23 cellular contexts compared by ENCODE assay signal in the genomic region with DNA sequence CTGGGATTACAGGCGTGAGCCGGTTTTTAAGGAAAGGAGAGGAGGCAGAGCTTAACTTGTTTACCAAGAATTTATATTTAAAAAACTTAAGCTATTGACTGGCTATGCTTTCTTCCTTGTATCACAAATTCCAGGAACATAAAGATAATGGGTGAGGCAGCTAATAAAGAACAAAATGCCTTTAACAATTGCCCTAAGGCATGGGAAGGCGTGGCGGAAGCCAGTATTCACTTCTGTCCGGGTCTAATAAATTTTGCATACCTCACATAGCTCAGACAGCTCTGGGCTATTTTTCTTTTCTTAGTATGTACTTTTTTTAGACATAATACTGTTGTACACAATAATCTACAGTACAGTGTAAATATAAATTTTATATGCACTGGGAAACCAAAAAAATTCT. TPM values are rescaled to one million over a fixed set of nuclear protein-coding genes. Genes with fewer than 3 reads are reported as not detected.
DNase-seq lines count a peak whose midpoint lies in the region; ATAC-seq and TF ChIP-seq lines count a peak whose summit lies in the region.
"Had no signal": no experiment of that assay in that cellular context is flagged by ENCODE, and none has a peak within 500 bp of the region (broad histone marks: within the 10 kb centered on the region; RNA-seq: fewer than 3 reads in every experiment).

No MANE protein-coding gene starts in this region.

- H3K4me2 ChIP-seq in GM23338: no peak overlapping the region

- no peaks in the 10 kb centered on the region for H3K9me2 ChIP-seq in GM23338 (ENCODE audit: insufficient read depth)

- no peak overlapping the region for H2AFZ ChIP-seq in GM23338

- H3K27ac Mint-ChIP-seq in activated CD4-positive, alpha-beta T cell treated with anti-CD3 and anti-CD28 coated beads, Interleukin-2, amount 10 ng/mL, durations not matched to agents 7 days and 5 days: peak overlapping the region; percentile 50
- H3K27ac Mint-ChIP-seq in HFFc6: no peak overlapping the region
- no peak overlapping the region for H3K27ac Mint-ChIP-seq in osteocyte (ENCODE audit: unreplicated experiment)
- no peak overlapping the region for H3K27ac Mint-ChIP-seq in GM23338

- H3K9me3 ChIP-seq in mucosa of descending colon (no peaks in the 10 kb centered on the region), SJCRH30 (replicated peaks) (no peaks in the 10 kb centered on the region)
- H3K9me3 ChIP-seq: A549, adrenal gland, upper lobe of left lung had no signal

- H3K79me2 ChIP-seq in GM23338 (replicated peaks; ENCODE audit: insufficient read depth): peaks cover 32% of the 10 kb centered on the region

- DNase-seq in activated CD4-positive, alpha-beta T cell treated with anti-CD3 and anti-CD28 coated beads, Interleukin-2, amount 10 ng/mL, durations not matched to agents 7 days and 5 days: no peak
- no peak for DNase-seq in activated CD4-positive, alpha-beta T cell treated with anti-CD3 and anti-CD28 coated beads for 48 hours
- DNase-seq in HFFc6 (peak; percentile 12), cerebellar cortex (ENCODE audit: low spot score) (peak; percentile 5), osteocyte (ENCODE audit: extremely low spot score, unreplicated experiment) (no peak), GM23338 (ENCODE audit: low spot score) (no peak), mucosa of descending colon (no peak), SJCRH30 (no peak)
- DNase-seq: activated CD4-positive, CD25-positive, alpha-beta regulatory T cell treated with anti-CD3 and anti-CD28 coated beads, Interleukin-2, amount 50 U/mL, for 72 hours; adrenal gland; caudate nucleus; effector CD8-positive, alpha-beta T cell; islet precursor cell; MV-4-11; NCI-H2081; NCI-H510A treated with DMSO at 0.1 percent for 48 hours; SHP77; stimulated activated CD4-positive, alpha-beta T cell treated with anti-CD3 and anti-CD28 coated beads, Interleukin-15, amount 100 ng/mL, for 24 hours; stimulated activated naive CD4-positive, alpha-beta T cell; T-helper 9 cell; upper lobe of left lung had no signal

- intact Hi-C loops in mucosa of descending colon (cut with DNase I, micrococcal nuclease): no loop called here

- no peaks in the 10 kb centered on the region for H3F3A ChIP-seq in GM23338 (replicated peaks; ENCODE audit: low read depth)

- H3K27ac ChIP-seq in GM23338 (ENCODE audit: low read depth) (no peak overlapping the region), SJCRH30 (no peak overlapping the region)

- H3K27me3 ChIP-seq in GM23338 (ENCODE audit: insufficient read depth) (no peaks in the 10 kb centered on the region; the same call in 1 of the 2 replicates), SJCRH30 (no peaks in the 10 kb centered on the region)
- H3K27me3 ChIP-seq: adrenal gland, upper lobe of left lung had no signal

- peaks cover 19% of the 10 kb centered on the region for H3K4me1 Mint-ChIP-seq in activated CD4-positive, alpha-beta T cell treated with anti-CD3 and anti-CD28 coated beads, Interleukin-2, amount 10 ng/mL, durations not matched to agents 7 days and 5 days
- H3K4me1 Mint-ChIP-seq in HFFc6 (ENCODE audit: low read depth): peaks cover 14% of the 10 kb centered on the region
- H3K4me1 Mint-ChIP-seq in osteocyte (ENCODE audit: unreplicated experiment): peaks cover 15% of the 10 kb centered on the region
- no peaks in the 10 kb centered on the region; the same call in 2 of the 3 replicates for H3K4me1 Mint-ChIP-seq in GM23338

- CTCF ChIA-PET in activated CD4-positive, alpha-beta T cell treated with anti-CD3 and anti-CD28 coated beads, Interleukin-2, amount 10 ng/mL, durations not matched to agents 7 days and 5 days (lab: Charles Lee): interaction anchor here (1.5 to 2.0 kb wide), 3 partner anchors 34 to 173 kb away, joined by 3 to 6 read pairs (median 4); partner anchors contain the start of gene HS1BP3

- H3K36me3 Mint-ChIP-seq in activated CD4-positive, alpha-beta T cell treated with anti-CD3 and anti-CD28 coated beads, Interleukin-2, amount 10 ng/mL, durations not matched to agents 7 days and 5 days (ENCODE audit: low read depth): peaks cover 3% of the 10 kb centered on the region
- H3K36me3 Mint-ChIP-seq in HFFc6 (ENCODE audit: low read depth) (no peaks in the 10 kb centered on the region; the same call in 1 of the 2 replicates), osteocyte (ENCODE audit: unreplicated experiment) (no peaks in the 10 kb centered on the region), GM23338 (ENCODE audit: low read depth) (peaks cover 8% of the 10 kb centered on the region)
- H3K36me3 Mint-ChIP-seq: IgD-negative memory B cell had no signal

- H3K4me1 ChIP-seq in GM23338 (ENCODE audit: insufficient read depth) (no peaks in the 10 kb centered on the region), mucosa of descending colon (ENCODE audit: low read depth) (no peaks in the 10 kb centered on the region), SJCRH30 (no peaks in the 10 kb centered on the region)
- H3K4me1 ChIP-seq: A549, adrenal gland had no signal

- peak overlapping the region; percentile 34 for H3K4me3 Mint-ChIP-seq in activated CD4-positive, alpha-beta T cell treated with anti-CD3 and anti-CD28 coated beads, Interleukin-2, amount 10 ng/mL, durations not matched to agents 7 days and 5 days
- H3K4me3 Mint-ChIP-seq in HFFc6: no peak overlapping the region; the same call in 1 of the 2 replicates
- peak overlapping the region; percentile 4 for H3K4me3 Mint-ChIP-seq in osteocyte (ENCODE audit: unreplicated experiment)
- H3K4me3 Mint-ChIP-seq in GM23338: no peak overlapping the region

- no peak overlapping the region for H3K4me3 ChIP-seq in GM23338
- H3K4me3 ChIP-seq in mucosa of descending colon: no peak overlapping the region
- no peak overlapping the region for H3K4me3 ChIP-seq in SJCRH30

- TF ChIP-seq CTCF in HFFc6 (IDR thresholded peaks at IDR 0.05): no peak
- no peak for TF ChIP-seq CTCF in osteocyte (IDR thresholded peaks at IDR 0.05)
- no peak for TF ChIP-seq CTCF in GM23338 (conservative IDR thresholded peaks at IDR 0.05; ENCODE audit: low read depth in 2 of 2)
- no peak for TF ChIP-seq CTCF in mucosa of descending colon (IDR thresholded peaks at IDR 0.05)

- H3K36me3 ChIP-seq in GM23338 (ENCODE audit: insufficient read depth) (no peaks in the 10 kb centered on the region), mucosa of descending colon (ENCODE audit: low read depth) (no peaks in the 10 kb centered on the region), SJCRH30 (no peaks in the 10 kb centered on the region)
- H3K36me3 ChIP-seq: adrenal gland, upper lobe of left lung had no signal

- POLR2A ChIA-PET in activated CD4-positive, alpha-beta T cell treated with anti-CD3 and anti-CD28 coated beads, Interleukin-2, amount 10 ng/mL, durations not matched to agents 7 days and 5 days (lab: Charles Lee): no interaction called here

- ATAC-seq in GM23338: no peak
- ATAC-seq in mucosa of descending colon: no peak

- 0 out of 2 replicates have a peak, but pooled peaks cover 3% of the 10 kb centered on the region for H4K20me1 ChIP-seq in GM23338 (replicated peaks; ENCODE audit: insufficient read depth)

- peaks cover 7% of the 10 kb centered on the region for H3K27me3 Mint-ChIP-seq in activated CD4-positive, alpha-beta T cell treated with anti-CD3 and anti-CD28 coated beads, Interleukin-2, amount 10 ng/mL, durations not matched to agents 7 days and 5 days
- no peaks in the 10 kb centered on the region for H3K27me3 Mint-ChIP-seq in HFFc6 (ENCODE audit: insufficient read depth)
- H3K27me3 Mint-ChIP-seq in osteocyte (ENCODE audit: unreplicated experiment): peaks cover 10% of the 10 kb centered on the region
- H3K27me3 Mint-ChIP-seq in GM23338 (ENCODE audit: insufficient read depth, low read depth, poor library complexity): peaks cover 12% of the 10 kb centered on the region
- H3K27me3 Mint-ChIP-seq: IgD-negative memory B cell had no signal

- H3K9me3 Mint-ChIP-seq in activated CD4-positive, alpha-beta T cell treated with anti-CD3 and anti-CD28 coated beads, Interleukin-2, amount 10 ng/mL, durations not matched to agents 7 days and 5 days: peaks cover 2% of the 10 kb centered on the region
- H3K9me3 Mint-ChIP-seq in HFFc6 (no peaks in the 10 kb centered on the region), osteocyte (ENCODE audit: unreplicated experiment) (no peaks in the 10 kb centered on the region), GM23338 (no peaks in the 10 kb centered on the region)
- H3K9me3 Mint-ChIP-seq: IgD-negative memory B cell had no signal

TF ChIP-seq in GM23338, 12 proteins besides CTCF, POLR2A, EP300 and RAD21 (continues in another document):
- TF ChIP-seq NANOG (IDR thresholded peaks at IDR 0.05; ENCODE audit: borderline replicate concordance): no peak
- TF ChIP-seq, protein P1, sequence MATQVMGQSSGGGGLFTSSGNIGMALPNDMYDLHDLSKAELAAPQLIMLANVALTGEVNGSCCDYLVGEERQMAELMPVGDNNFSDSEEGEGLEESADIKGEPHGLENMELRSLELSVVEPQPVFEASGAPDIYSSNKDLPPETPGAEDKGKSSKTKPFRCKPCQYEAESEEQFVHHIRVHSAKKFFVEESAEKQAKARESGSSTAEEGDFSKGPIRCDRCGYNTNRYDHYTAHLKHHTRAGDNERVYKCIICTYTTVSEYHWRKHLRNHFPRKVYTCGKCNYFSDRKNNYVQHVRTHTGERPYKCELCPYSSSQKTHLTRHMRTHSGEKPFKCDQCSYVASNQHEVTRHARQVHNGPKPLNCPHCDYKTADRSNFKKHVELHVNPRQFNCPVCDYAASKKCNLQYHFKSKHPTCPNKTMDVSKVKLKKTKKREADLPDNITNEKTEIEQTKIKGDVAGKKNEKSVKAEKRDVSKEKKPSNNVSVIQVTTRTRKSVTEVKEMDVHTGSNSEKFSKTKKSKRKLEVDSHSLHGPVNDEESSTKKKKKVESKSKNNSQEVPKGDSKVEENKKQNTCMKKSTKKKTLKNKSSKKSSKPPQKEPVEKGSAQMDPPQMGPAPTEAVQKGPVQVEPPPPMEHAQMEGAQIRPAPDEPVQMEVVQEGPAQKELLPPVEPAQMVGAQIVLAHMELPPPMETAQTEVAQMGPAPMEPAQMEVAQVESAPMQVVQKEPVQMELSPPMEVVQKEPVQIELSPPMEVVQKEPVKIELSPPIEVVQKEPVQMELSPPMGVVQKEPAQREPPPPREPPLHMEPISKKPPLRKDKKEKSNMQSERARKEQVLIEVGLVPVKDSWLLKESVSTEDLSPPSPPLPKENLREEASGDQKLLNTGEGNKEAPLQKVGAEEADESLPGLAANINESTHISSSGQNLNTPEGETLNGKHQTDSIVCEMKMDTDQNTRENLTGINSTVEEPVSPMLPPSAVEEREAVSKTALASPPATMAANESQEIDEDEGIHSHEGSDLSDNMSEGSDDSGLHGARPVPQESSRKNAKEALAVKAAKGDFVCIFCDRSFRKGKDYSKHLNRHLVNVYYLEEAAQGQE (IDR thresholded peaks at IDR 0.05; ENCODE audit: unreplicated experiment): no peak

RNA-seq across cellular contexts. Expression of gene LDAH, which starts 1.0 kb away (rescaled TPM):
- total RNA-seq in activated CD4-positive, alpha-beta T cell treated with anti-CD3 and anti-CD28 coated beads, Interleukin-2, amount 10 ng/mL, durations not matched to agents 7 days and 5 days: 10 to 100 TPM; 28.7 to 37.0 TPM
- total RNA-seq in HFFc6 (2021; fragmentation: NEBNext Ultra II Directional; extraction: Animal tissue kit (Norgen Biotek cat#: 25700)): 10 to 100 TPM; 18.3 to 23.2 (median 20.2) TPM
- total RNA-seq in osteocyte: 25.7 and 28.0 TPM in 2 replicates
- total RNA-seq in GM23338 (2014; rRNA removed; shearing (Covaris generic)): 25.4 and 37.5 TPM in 2 replicates
- 8.1 and 12.1 TPM in 2 replicates for polyA plus RNA-seq in GM23338 (2016; fragmentation: Nextera tagmentation; extraction: Ambion mirVana)
- total RNA-seq in mucosa of descending colon: 10 to 100 TPM; 15.2 to 20.8 (median 18.8) TPM
- total RNA-seq in SJCRH30 (2014; rRNA removed; shearing (Covaris generic)): 23.4 and 27.6 TPM in 2 replicates

Comparison
In these comparisons a context has a peak if more than half of its experiments do, and no peak if none do; other contexts are left out.
1. DNase-seq: peak in HFFc6 (single experiment) and cerebellar cortex (single experiment); none in activated CD4-positive, alpha-beta T cell treated with anti-CD3 and anti-CD28 coated beads, Interleukin-2, amount 10 ng/mL, durations not matched to agents 7 days and 5 days (single experiment), activated CD4-positive, alpha-beta T cell treated with anti-CD3 and anti-CD28 coated beads for 48 hours (single experiment), osteocyte (single experiment), GM23338 (single experiment), mucosa of descending colon (0 of 3) and SJCRH30 (0 of 2).
2. H3K4me3 Mint-ChIP-seq: peak in activated CD4-positive, alpha-beta T cell treated with anti-CD3 and anti-CD28 coated beads, Interleukin-2, amount 10 ng/mL, durations not matched to agents 7 days and 5 days (single experiment) and osteocyte (single experiment); none in HFFc6 (single experiment) and GM23338 (single experiment).